ENCODE assay signal across 24 cellular contexts in the genomic region with DNA sequence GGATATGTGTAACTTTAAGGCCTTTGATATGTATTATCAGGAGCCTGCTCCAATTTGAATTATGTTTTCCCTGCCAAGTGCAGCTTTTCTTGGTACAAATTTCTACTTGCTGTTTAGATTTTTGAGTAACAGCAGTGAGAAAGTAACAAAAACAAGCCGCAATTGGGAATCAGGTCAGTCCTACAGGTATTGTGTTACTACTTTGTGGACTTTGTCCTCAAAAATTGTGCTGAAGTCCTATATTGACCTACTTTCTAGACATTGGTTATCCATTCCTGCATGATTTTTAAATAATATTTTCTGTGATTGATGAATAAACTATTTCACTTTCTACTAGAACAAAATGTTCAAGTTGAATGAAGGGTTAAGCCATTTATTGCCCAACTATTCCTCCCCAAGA. TPM values are rescaled to one million over a fixed set of nuclear protein-coding genes. Genes with fewer than 3 reads are reported as not detected.
DNase-seq lines count a peak whose midpoint lies in the region; ATAC-seq, FAIRE-seq and TF ChIP-seq lines count a peak whose summit lies in the region.
"Had no signal": no experiment of that assay in that cellular context is flagged by ENCODE, and none has a peak within 500 bp of the region (broad histone marks: within the 10 kb centered on the region; RNA-seq: fewer than 3 reads in every experiment).

No MANE protein-coding gene starts in this region.

- no peak for FAIRE-seq in HepG2 (lab: Jason Lieb, UNC)
- FAIRE-seq: A204.1, G401.6, HTR-8/SVneo had no signal

- no peak overlapping the region for H3K4me3 ChIP-seq in liver (ENCODE audit: low read depth in 1 of 3, low read length in 3 of 3)
- H3K4me3 ChIP-seq in HepG2 (replicated peaks in 1 of 3; ENCODE audit: insufficient read depth in 1 of 3, low read depth in 2 of 3, low read length in 3 of 3) = no peak overlapping the region
- no peak overlapping the region for H3K4me3 ChIP-seq in osteoblast (ENCODE audit: insufficient read depth, low read length)
- H3K4me3 ChIP-seq: BLaER1, HAP-1, SJSA1 had no signal

- BruUV-seq in HepG2 (replicated peaks; lab: Mats Ljungman, UMichigan) = no TSS peak

- intact Hi-C loops in HepG2 (cut with micrococcal nuclease; ENCODE audit: unreplicated experiment) = no loop called here

- TF ChIP-seq POLR2A in HepG2 (IDR thresholded peaks at IDR 0.05; ENCODE audit: insufficient read depth in 1 of 2, low read depth in 2 of 2, low read length in 2 of 2) = no peak

- H3K27ac ChIP-seq in liver (ENCODE audit: low read depth in 1 of 2, low read length in 2 of 2) (no peak overlapping the region), HepG2 (ENCODE audit: extremely low read length, insufficient read depth, low read length) (no peak overlapping the region), osteoblast (ENCODE audit: low read depth, low read length) (peak overlapping the region; percentile 22)
- H3K27ac ChIP-seq: BLaER1, SJSA1 had no signal

- in situ Hi-C loops in HepG2 (cut with HindIII; ENCODE audit: extremely low pct_ligation_motif_present, low pct_unique_long_range_greater_than_20kb) = no loop called here

- H2AFZ ChIP-seq in HepG2 (ENCODE audit: low read length) (no peak overlapping the region), osteoblast (ENCODE audit: low read length) (no peak overlapping the region)

- 49% methylated on average over 1 of the region's 1 CpG for WGBS in liver
- 97% methylated on average over 1 of the region's 1 CpG for WGBS in HepG2 (ENCODE audit: low lambda C conversion rate)

- H3K9ac ChIP-seq in liver (ENCODE audit: low read depth in 1 of 2, low read length in 2 of 2) = no peak overlapping the region
- no peak overlapping the region for H3K9ac ChIP-seq in HepG2 (ENCODE audit: insufficient read depth, low read depth, low read length)
- H3K9ac ChIP-seq: BLaER1 had no signal

- TF ChIP-seq CTCF in liver (IDR thresholded peaks at IDR 0.05; ENCODE audit: low read depth, low read length, missing input control) = no peak
- no peak for TF ChIP-seq CTCF in HepG2 (CRISPR knock-in tag; IDR thresholded peaks at IDR 0.05)
- TF ChIP-seq CTCF in osteoblast (IDR thresholded peaks at IDR 0.05; ENCODE audit: extremely low read depth, low read depth, low read length) = no peak

- 0 out of 2 replicates have a peak, but pooled peaks cover 3% of the 10 kb centered on the region for H4K20me1 ChIP-seq in HepG2 (ENCODE audit: insufficient read depth, low read length)
- peaks cover 11% of the 10 kb centered on the region for H4K20me1 ChIP-seq in osteoblast (ENCODE audit: insufficient read depth, low read length)

- H3K36me3 ChIP-seq in liver (ENCODE audit: control insufficient read depth in 4 of 4, insufficient read depth in 3 of 4, low read depth in 1 of 4, low read length in 3 of 4) = peaks cover 5 to 29% (median 19%) of the 10 kb centered on the region in 4 donors
- peaks cover 7 to 14% of the 10 kb centered on the region in 2 experiments for H3K36me3 ChIP-seq in HepG2 (replicated peaks in 1 of 2; ENCODE audit: control insufficient read depth in 1 of 2, insufficient read depth in 2 of 2, low read length in 2 of 2)
- peaks cover 44% of the 10 kb centered on the region for H3K36me3 ChIP-seq in osteoblast (ENCODE audit: insufficient read depth, low read length)

- peaks cover 11 to 42% (median 24%) of the 10 kb centered on the region in 4 donors for H3K4me1 ChIP-seq in liver (ENCODE audit: control insufficient read depth in 4 of 4, insufficient read depth in 4 of 4, low read length in 3 of 4)
- H3K4me1 ChIP-seq in HepG2 (ENCODE audit: insufficient read depth, low read length) = peaks cover 47% of the 10 kb centered on the region
- H3K4me1 ChIP-seq in osteoblast (ENCODE audit: insufficient read depth, low read length) = peaks cover 33% of the 10 kb centered on the region

- no peaks in the 10 kb centered on the region for H3K27me3 ChIP-seq in liver (ENCODE audit: control insufficient read depth in 4 of 4, insufficient read depth in 4 of 4, low read length in 3 of 4)
- H3K27me3 ChIP-seq in HepG2 (ENCODE audit: control insufficient read depth in 1 of 2, insufficient read depth in 2 of 2, low read length in 2 of 2) = no peaks in the 10 kb centered on the region; a peak in 1 of 5 replicates
- no peaks in the 10 kb centered on the region for H3K27me3 ChIP-seq in osteoblast (ENCODE audit: insufficient read depth, low read length)
- H3K27me3 ChIP-seq: BLaER1, SJSA1 had no signal

- no peak for ATAC-seq in HepG2

- H3K9me3 ChIP-seq in liver (ENCODE audit: control insufficient read depth in 4 of 4, low read length in 3 of 4) (no peaks in the 10 kb centered on the region), HepG2 (ENCODE audit: low read length) (no peaks in the 10 kb centered on the region), osteoblast (ENCODE audit: low read depth, low read length) (no peaks in the 10 kb centered on the region)
- H3K9me3 ChIP-seq: HAP-1, SJSA1 had no signal

- no peak overlapping the region for H3K4me2 ChIP-seq in HepG2 (ENCODE audit: low read depth, low read length)
- H3K4me2 ChIP-seq in osteoblast (ENCODE audit: insufficient read depth, low read length) = no peak overlapping the region
- H3K4me2 ChIP-seq: BLaER1 had no signal

- no peak for TF ChIP-seq EP300 in HepG2 (IDR thresholded peaks at IDR 0.05; ENCODE audit: low read depth in 2 of 2, low read length in 2 of 2)
- TF ChIP-seq EP300 in HepG2 (CRISPR knock-in tag; IDR thresholded peaks at IDR 0.05; ENCODE audit: borderline replicate concordance) = no peak

- H3K79me2 ChIP-seq in HepG2 (ENCODE audit: insufficient read depth, low read length) (peaks cover 24% of the 10 kb centered on the region), osteoblast (ENCODE audit: insufficient read depth, low read length) (peaks cover 32% of the 10 kb centered on the region)

- POLR2A ChIA-PET in HepG2 (lab: Yijun Ruan, JAX) = no interaction called here

- DNase-seq in HepG2 (ENCODE audit: low spot score) (no peak), amniotic epithelial cell (ENCODE audit: low read depth) (peak; percentile 36), osteoblast (ENCODE audit: insufficient read length, low spot score, missing footprints) (no peak), glomerular visceral epithelial cell (ENCODE audit: extremely low spot score) (no peak), cerebellar nuclear complex (lab: John Stamatoyannopoulos, UW) (no peak), SKM-1 treated with dmso at 0.1 percent for 144 hours (lab: John Stamatoyannopoulos, UW; ENCODE audit: unreplicated experiment) (no peak)
- DNase-seq: CD4-positive, CD25-positive, alpha-beta regulatory T cell; COR-L47; DMS53; GOT3; KG1; MM.1S; NCI-H2029; NCI-H446 treated with DMSO at 0.1 percent for 48 hours; NCI-H526 treated with DMSO at 0.1 percent for 48 hours; Right ventricle myocardium superior; RPMI8226 had no signal

- CTCF ChIA-PET in HepG2 (lab: Yijun Ruan, JAX; ENCODE audit: low intra/inter-chr PET ratio, low total read pairs) = no interaction called here

- TF ChIP-seq RAD21 in liver (IDR thresholded peaks at IDR 0.05) = no peak
- TF ChIP-seq RAD21 in HepG2 (CRISPR knock-in tag; IDR thresholded peaks at IDR 0.05) = no peak

RNA-seq across cellular contexts. Expression of gene CDKN2AIP, which starts 5.7 kb away (rescaled TPM):
- 10 to 100 TPM; 14.2 to 15.1 TPM for total RNA-seq in liver
- polyA plus RNA-seq in liver = 1 to 10 TPM; 7.2 to 7.7 TPM
- 18.7 and 21.4 TPM in 2 replicates for total RNA-seq in HepG2 (2016; rRNA removed; fragmentation: Illumina TruSeq; extraction: Trizol)
- total RNA-seq in HepG2 (2016; cell fraction: cytosol; rRNA removed; fragmentation: Illumina TruSeq; extraction: Trizol; ENCODE audit: low read depth) = 2.2 and 3.1 TPM in 2 replicates
- 18.5 and 22.0 TPM in 2 replicates for total RNA-seq in HepG2 (2016; cell fraction: insoluble cytoplasmic fraction; rRNA removed; fragmentation: Illumina TruSeq; extraction: Trizol)
- total RNA-seq in HepG2 (2016; cell fraction: membrane; rRNA removed; fragmentation: Illumina TruSeq; extraction: Trizol) = 7.9 and 8.4 TPM in 2 replicates
- total RNA-seq in HepG2 (2016; cell fraction: nucleus; rRNA removed; fragmentation: Illumina TruSeq; extraction: Trizol) = 24.3 and 25.6 TPM in 2 replicates
- 14.1 and 17.0 TPM in 2 replicates for polyA plus RNA-seq in HepG2 (2011; rRNA removed)
- polyA plus RNA-seq in HepG2 (2011; cell fraction: cytosol; rRNA removed) = 7.8 and 10.0 TPM in 2 replicates
- polyA plus RNA-seq in HepG2 (2011; cell fraction: nucleus; rRNA removed) = 10.9 and 11.0 TPM in 2 replicates
- polyA plus RNA-seq in HepG2 (2012) = 13.3 and 14.9 TPM in 2 replicates
- 1.8 and 2.0 TPM in 2 replicates for polyA plus RNA-seq in HepG2 (2016; cell fraction: cytosol; fragmentation: Illumina TruSeq; extraction: Trizol; ENCODE audit: low read depth)
- polyA plus RNA-seq in HepG2 (2016; cell fraction: insoluble cytoplasmic fraction; fragmentation: Illumina TruSeq; extraction: Trizol; ENCODE audit: low read depth) = 24.1 and 24.4 TPM in 2 replicates
- polyA plus RNA-seq in HepG2 (2016; cell fraction: membrane; fragmentation: Illumina TruSeq; extraction: Trizol; ENCODE audit: low read depth) = 5.4 TPM in 2 replicates
- 21.6 and 21.7 TPM in 2 replicates for polyA plus RNA-seq in HepG2 (2016; cell fraction: nucleus; fragmentation: Illumina TruSeq; extraction: Trizol; ENCODE audit: insufficient read depth, low read depth)
- 11.8 and 17.2 TPM in 2 replicates for polyA minus RNA-seq in HepG2 (2011; rRNA and poly(A)+ RNA removed; ENCODE audit: low replicate concordance)
- 8.8 and 10.6 TPM in 2 replicates for polyA minus RNA-seq in HepG2 (2011; cell fraction: cytosol; rRNA and poly(A)+ RNA removed)
- polyA minus RNA-seq in HepG2 (2011; cell fraction: nucleus; rRNA and poly(A)+ RNA removed) = 65.3 and 67.1 TPM in 2 replicates
- 15.2 and 15.9 TPM in 2 replicates for total RNA-seq in osteoblast

RNA-seq across cellular contexts. Expression of gene ING2, which starts 54.8 kb away (rescaled TPM):
- 1 to 10 TPM; 3.9 to 8.8 TPM for total RNA-seq in liver
- 1 to 10 TPM; 5.0 to 5.2 TPM for polyA plus RNA-seq in liver
- 12.4 and 16.9 TPM in 2 replicates for total RNA-seq in HepG2 (2016; rRNA removed; fragmentation: Illumina TruSeq; extraction: Trizol)
- total RNA-seq in HepG2 (2016; cell fraction: cytosol; rRNA removed; fragmentation: Illumina TruSeq; extraction: Trizol; ENCODE audit: low read depth) = 13.0 and 13.6 TPM in 2 replicates
- total RNA-seq in HepG2 (2016; cell fraction: insoluble cytoplasmic fraction; rRNA removed; fragmentation: Illumina TruSeq; extraction: Trizol) = 12.0 and 13.9 TPM in 2 replicates
- total RNA-seq in HepG2 (2016; cell fraction: membrane; rRNA removed; fragmentation: Illumina TruSeq; extraction: Trizol) = 21.5 and 22.6 TPM in 2 replicates
- total RNA-seq in HepG2 (2016; cell fraction: nucleus; rRNA removed; fragmentation: Illumina TruSeq; extraction: Trizol) = 6.1 and 6.7 TPM in 2 replicates
- polyA plus RNA-seq in HepG2 (2011; rRNA removed) = 3.9 and 6.6 TPM in 2 replicates
- polyA plus RNA-seq in HepG2 (2011; cell fraction: cytosol; rRNA removed) = 3.5 and 4.9 TPM in 2 replicates
- 1.4 and 2.4 TPM in 2 replicates for polyA plus RNA-seq in HepG2 (2011; cell fraction: nucleus; rRNA removed)
- polyA plus RNA-seq in HepG2 (2012) = 6.6 and 8.2 TPM in 2 replicates
- 19.9 and 22.4 TPM in 2 replicates for polyA plus RNA-seq in HepG2 (2016; cell fraction: cytosol; fragmentation: Illumina TruSeq; extraction: Trizol; ENCODE audit: low read depth)
- polyA plus RNA-seq in HepG2 (2016; cell fraction: insoluble cytoplasmic fraction; fragmentation: Illumina TruSeq; extraction: Trizol; ENCODE audit: low read depth) = 24.0 and 24.6 TPM in 2 replicates
- 24.5 and 27.0 TPM in 2 replicates for polyA plus RNA-seq in HepG2 (2016; cell fraction: membrane; fragmentation: Illumina TruSeq; extraction: Trizol; ENCODE audit: low read depth)
- 11.3 and 12.8 TPM in 2 replicates for polyA plus RNA-seq in HepG2 (2016; cell fraction: nucleus; fragmentation: Illumina TruSeq; extraction: Trizol; ENCODE audit: insufficient read depth, low read depth)
- 0.89 and 0.90 TPM in 2 replicates for polyA minus RNA-seq in HepG2 (2011; rRNA and poly(A)+ RNA removed; ENCODE audit: low replicate concordance)
- polyA minus RNA-seq in HepG2 (2011; cell fraction: cytosol; rRNA and poly(A)+ RNA removed) = 3.3 and 3.6 TPM in 2 replicates
- polyA minus RNA-seq in HepG2 (2011; cell fraction: nucleus; rRNA and poly(A)+ RNA removed) = 2.9 and 4.6 TPM in 2 replicates
- 6.2 and 8.0 TPM in 2 replicates for total RNA-seq in osteoblast
